In genomic region chr12:54840293-54840692, GRCh38 we compare ENCODE assay signal across 19 cellular contexts. TPM values are rescaled to one million over a fixed set of nuclear protein-coding genes. Genes with fewer than 3 reads are reported as not detected.
DNase-seq lines count a peak whose midpoint lies in the region; ATAC-seq and TF ChIP-seq lines count a peak whose summit lies in the region.
"Had no signal": no experiment of that assay in that cellular context is flagged by ENCODE, and none has a peak within 500 bp of the region (broad histone marks: within the 10 kb centered on the region; RNA-seq: fewer than 3 reads in every experiment).

No MANE protein-coding gene starts in this region.

- H3K9me3 ChIP-seq in HEK293 (ENCODE audit: control insufficient read depth, insufficient read depth, low read depth, low read length): no peaks in the 10 kb centered on the region; the same call in 1 of the 2 replicates

- H3K4me1 ChIP-seq in HEK293 (ENCODE audit: control insufficient read depth, insufficient read depth, low read length): no peaks in the 10 kb centered on the region
- H3K4me1 ChIP-seq: Caco-2 had no signal

- no peak overlapping the region for H3K27ac ChIP-seq in HEK293 (ENCODE audit: extremely low read depth, low read depth, low read length)

- POLR2A ChIA-PET in HEK293 (lab: Yijun Ruan, JAX): interaction anchor here (0.6 kb wide), 1 partner anchor 346 kb away, joined by 4 read pairs; no protein-coding TSS in a partner anchor

- H3K4me3 ChIP-seq in HEK293 (ENCODE audit: low read depth, low read length): no peak overlapping the region
- H3K4me3 ChIP-seq: GM23338 had no signal

- DNase-seq in NCI-H2029 (lab: John Stamatoyannopoulos, UW): peak; percentile 2
- DNase-seq in NCI-H2029 treated with DMSO at 0.1 percent for 48 hours (lab: John Stamatoyannopoulos, UW): no peak
- peak; percentile 62 for DNase-seq in NCI-H345 treated with DMSO at 0.1 percent for 48 hours (lab: John Stamatoyannopoulos, UW; ENCODE audit: unreplicated experiment)
- peak; percentile 17 for DNase-seq in myocyte (ENCODE audit: low read depth)
- no peak for DNase-seq in NCI-H2171 treated with DMSO at 0.1 percent for 48 hours (lab: John Stamatoyannopoulos, UW)
- DNase-seq: Caco-2, NCI-H1694 treated with DMSO at 0.1 percent for 48 hours, OCI-M1, RPMI8226, SIG-M5 had no signal

- no peak for TF ChIP-seq CTCF in HEK293 (tag by site-specific recombination; IDR thresholded peaks at IDR 0.05)

- ATAC-seq in GM21529 (IDR thresholded peaks at IDR 0.05; ENCODE audit: unreplicated experiment): no peak
- ATAC-seq in HG02885 (IDR thresholded peaks at IDR 0.05; ENCODE audit: poor library complexity, unreplicated experiment): no peak
- ATAC-seq: GM23338 had no signal

- CTCF ChIA-PET in HEK293 (lab: Yijun Ruan, JAX): no interaction called here

- no peaks in the 10 kb centered on the region for H3K36me3 ChIP-seq in HEK293 (ENCODE audit: control insufficient read depth in 2 of 2, insufficient read depth in 1 of 2, low read length in 2 of 2)

TF ChIP-seq in HEK293, 187 proteins besides CTCF, POLR2A, EP300 and RAD21:
- 0 out of 2 replicates have a peak, but pooled peaks have one; percentile 23 for TF ChIP-seq GLIS1 (tag by site-specific recombination; IDR thresholded peaks at IDR 0.05)
- TF ChIP-seq ZNF133 (tag by site-specific recombination; IDR thresholded peaks at IDR 0.05): no peak
TF ChIP-seq in HEK293: peak in this region for 1.

RNA-seq across cellular contexts. Expression of gene MUCL1, which starts 14.0 kb away (rescaled TPM):
- total RNA-seq in myocyte: not detected in 2 replicates
- not detected for polyA plus RNA-seq in myocyte (2012)
- total RNA-seq: A172; Caco-2; G401; GM23338; LHCN-M2; T-helper 2 cell treated with Interferon-gamma antibody and Interleukin-4, amounts not matched to agents 100 ng/mL and 5 ng/mL, for 36 hours had no signal
- polyA plus RNA-seq: CD14-positive monocyte, GM23338 had no signal

Comparison
In these comparisons a context has a peak if more than half of its experiments do, and no peak if none do; other contexts are left out.
1. DNase-seq: peak in NCI-H2029 (single experiment), NCI-H345 treated with DMSO at 0.1 percent for 48 hours (single experiment) and myocyte (single experiment); none in NCI-H2029 treated with DMSO at 0.1 percent for 48 hours (single experiment) and NCI-H2171 treated with DMSO at 0.1 percent for 48 hours (single experiment).